ENCODE assay signal across 31 cellular contexts in the genomic region with DNA sequence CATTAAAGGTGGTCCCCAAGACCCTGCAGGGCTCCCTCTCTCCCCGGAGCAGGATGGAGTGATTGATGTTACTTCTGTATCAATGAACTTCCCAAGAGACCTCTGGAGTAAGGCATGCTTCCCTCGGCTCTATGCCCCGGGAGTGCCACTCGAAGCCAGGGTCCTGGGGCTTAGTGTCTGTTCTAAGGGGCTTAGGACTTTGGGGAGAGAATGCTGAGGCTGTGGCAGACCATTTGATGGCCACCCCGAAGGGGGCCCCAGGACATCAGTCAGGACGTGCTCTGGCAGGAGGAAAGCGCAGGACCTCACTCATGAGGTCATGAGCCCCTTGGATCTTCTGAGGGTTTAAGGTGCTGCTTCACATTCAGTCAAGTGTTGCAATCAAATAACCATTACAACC. TPM values are rescaled to one million over a fixed set of nuclear protein-coding genes. Genes with fewer than 3 reads are reported as not detected.
"Had no signal": no experiment of that assay in that cellular context is flagged by ENCODE, and none has a peak within 500 bp of the region (broad histone marks: within the 10 kb centered on the region; RNA-seq: fewer than 3 reads in every experiment).

No MANE protein-coding gene starts in this region.

- H3K27ac Mint-ChIP-seq: activated B cell treated with CpG ODN at 0.5 μM for 24 hours; activated CD8-positive, alpha-beta memory T cell treated with anti-CD3 and anti-CD28 coated beads, Interleukin-2, amount 10 ng/mL, durations not matched to agents 7 days and 5 days; activated CD8-positive, alpha-beta T cell treated with anti-CD3 and anti-CD28 coated beads for 36 hours; activated naive CD4-positive, alpha-beta T cell treated with anti-CD3 and anti-CD28 coated beads for 36 hours; activated naive CD4-positive, alpha-beta T cell treated with anti-CD3 and anti-CD28 coated beads, Interleukin-2, amount 50 U/mL, for 24 hours; activated naive CD8-positive, alpha-beta T cell treated with anti-CD3 and anti-CD28 coated beads for 36 hours; activated naive CD8-positive, alpha-beta T cell treated with anti-CD3 and anti-CD28 coated beads, Interleukin-2, amount 50 U/mL, for 24 hours; activated T-helper 1 cell treated with anti-CD3 and anti-CD28 coated beads, Interleukin-12 subunit alpha, Interleukin-12 subunit beta, Interleukin-2, Interleukin-4 antibody, amounts not matched to agents 30 ng/mL and 10 ng/mL and 1 ng/mL, durations not matched to agents 14 hours and 24 hours and 36 hours; activated T-helper 2 cell treated with anti-CD3 and anti-CD28 coated beads, Interferon-gamma antibody, Interleukin-2, Interleukin-4, amounts not matched to agents 10 μg/mL and 5 μg/mL and 100 μg/mL, durations not matched to agents 14 hours and 24 hours and 36 hours; T-helper 17 cell; T-helper 2 cell treated with Interferon-gamma antibody and Interleukin-4, amounts not matched to agents 5 μg/mL and 100 μg/mL, for 36 hours had no signal

- H3K36me3 Mint-ChIP-seq: activated CD8-positive, alpha-beta memory T cell treated with anti-CD3 and anti-CD28 coated beads, Interleukin-2, amount 10 ng/mL, durations not matched to agents 7 days and 5 days; activated naive CD4-positive, alpha-beta T cell treated with anti-CD3 and anti-CD28 coated beads, Interleukin-2, amount 50 U/mL, for 24 hours; activated naive CD8-positive, alpha-beta T cell treated with anti-CD3 and anti-CD28 coated beads for 36 hours had no signal

- H3K4me1 ChIP-seq: adrenal gland, body of pancreas, colonic mucosa had no signal

- H3K9me3 ChIP-seq: adrenal gland, body of pancreas, colonic mucosa had no signal

- H3K36me3 ChIP-seq: adrenal gland, colonic mucosa, WERI-Rb-1 had no signal

- H3K27me3 ChIP-seq: adrenal gland, body of pancreas, colonic mucosa had no signal

- H3K4me3 Mint-ChIP-seq: activated B cell treated with CpG ODN at 0.5 μM for 24 hours; activated CD8-positive, alpha-beta memory T cell treated with anti-CD3 and anti-CD28 coated beads, Interleukin-2, amount 10 ng/mL, durations not matched to agents 7 days and 5 days; activated CD8-positive, alpha-beta T cell treated with anti-CD3 and anti-CD28 coated beads for 36 hours; activated naive CD4-positive, alpha-beta T cell treated with anti-CD3 and anti-CD28 coated beads for 36 hours; activated naive CD4-positive, alpha-beta T cell treated with anti-CD3 and anti-CD28 coated beads, Interleukin-2, amount 50 U/mL, for 24 hours; activated naive CD8-positive, alpha-beta T cell treated with anti-CD3 and anti-CD28 coated beads for 36 hours; activated naive CD8-positive, alpha-beta T cell treated with anti-CD3 and anti-CD28 coated beads, Interleukin-2, amount 50 U/mL, for 24 hours; activated T-helper 1 cell treated with anti-CD3 and anti-CD28 coated beads, Interleukin-12 subunit alpha, Interleukin-12 subunit beta, Interleukin-2, Interleukin-4 antibody, amounts not matched to agents 30 ng/mL and 10 ng/mL and 1 ng/mL, durations not matched to agents 14 hours and 24 hours and 36 hours; T-helper 17 cell; T-helper 2 cell treated with Interferon-gamma antibody and Interleukin-4, amounts not matched to agents 5 μg/mL and 100 μg/mL, for 36 hours had no signal

- H3K9me3 Mint-ChIP-seq: activated B cell treated with CpG ODN at 0.5 μM for 24 hours; activated CD8-positive, alpha-beta T cell treated with anti-CD3 and anti-CD28 coated beads for 36 hours; activated naive CD4-positive, alpha-beta T cell treated with anti-CD3 and anti-CD28 coated beads for 36 hours; activated naive CD4-positive, alpha-beta T cell treated with anti-CD3 and anti-CD28 coated beads, Interleukin-2, amount 50 U/mL, for 24 hours; activated naive CD8-positive, alpha-beta T cell treated with anti-CD3 and anti-CD28 coated beads for 36 hours; activated naive CD8-positive, alpha-beta T cell treated with anti-CD3 and anti-CD28 coated beads, Interleukin-2, amount 50 U/mL, for 24 hours; activated T-helper 1 cell treated with anti-CD3 and anti-CD28 coated beads, Interleukin-12 subunit alpha, Interleukin-12 subunit beta, Interleukin-2, Interleukin-4 antibody, amounts not matched to agents 30 ng/mL and 10 ng/mL and 1 ng/mL, durations not matched to agents 14 hours and 24 hours and 36 hours; activated T-helper 2 cell treated with anti-CD3 and anti-CD28 coated beads, Interferon-gamma antibody, Interleukin-2, Interleukin-4, amounts not matched to agents 10 μg/mL and 5 μg/mL and 100 μg/mL, durations not matched to agents 14 hours and 24 hours and 36 hours; T-helper 2 cell treated with Interferon-gamma antibody and Interleukin-4, amounts not matched to agents 5 μg/mL and 100 μg/mL, for 36 hours had no signal

- H3K4me3 ChIP-seq: adrenal gland, body of pancreas, colonic mucosa had no signal

- DNase-seq: activated B cell treated with CpG ODN at 0.5 μM for 24 hours; activated CD4-positive, alpha-beta T cell treated with anti-CD3 and anti-CD28 coated beads for 48 hours; activated CD4-positive, alpha-beta T cell treated with anti-CD3 and anti-CD28 coated beads, Interleukin-2, amount 50 U/mL, for 1 hour; activated CD4-positive, alpha-beta T cell treated with anti-CD3 and anti-CD28 coated beads, Interleukin-2, amount 50 U/mL, for 48 hours; activated CD8-positive, alpha-beta memory T cell treated with anti-CD3 and anti-CD28 coated beads, Interleukin-2, amount 10 ng/mL, durations not matched to agents 7 days and 5 days; activated CD8-positive, alpha-beta memory T cell treated with anti-CD3 and anti-CD28 coated beads, Interleukin-2, amount 50 U/mL, for 4 hours; activated CD8-positive, alpha-beta T cell treated with anti-CD3 and anti-CD28 coated beads for 36 hours; activated effector memory CD4-positive, alpha-beta T cell treated with anti-CD3 and anti-CD28 coated beads, Interleukin-2, amount 50 U/mL, for 16 hours; activated naive CD4-positive, alpha-beta T cell treated with anti-CD3 and anti-CD28 coated beads for 36 hours; activated naive CD8-positive, alpha-beta T cell treated with anti-CD3 and anti-CD28 coated beads for 36 hours; activated naive CD8-positive, alpha-beta T cell treated with anti-CD3 and anti-CD28 coated beads, Interleukin-2, amount 50 U/mL, for 24 hours; activated T-cell treated with anti-CD3 and anti-CD28 coated beads, Interleukin-2, amount 50 U/mL, for 1 hour; activated T-cell treated with anti-CD3 and anti-CD28 coated beads, Interleukin-2, amount 50 U/mL, for 48 hours; adrenal gland; amygdala; body of pancreas; caudate nucleus; colonic mucosa; effector CD8-positive, alpha-beta T cell; foreskin fibroblast; head of caudate nucleus; T-helper 1 cell; T-helper 17 cell; T1000; WERI-Rb-1 had no signal

- H3K27ac ChIP-seq: adrenal gland, body of pancreas, colonic mucosa, epithelial cell of prostate, WERI-Rb-1 had no signal

- H3K4me1 Mint-ChIP-seq: activated B cell treated with CpG ODN at 0.5 μM for 24 hours; activated CD8-positive, alpha-beta memory T cell treated with anti-CD3 and anti-CD28 coated beads, Interleukin-2, amount 10 ng/mL, durations not matched to agents 7 days and 5 days; activated naive CD4-positive, alpha-beta T cell treated with anti-CD3 and anti-CD28 coated beads, Interleukin-2, amount 50 U/mL, for 24 hours; activated naive CD8-positive, alpha-beta T cell treated with anti-CD3 and anti-CD28 coated beads for 36 hours; activated naive CD8-positive, alpha-beta T cell treated with anti-CD3 and anti-CD28 coated beads, Interleukin-2, amount 50 U/mL, for 24 hours; T-helper 17 cell had no signal

- ATAC-seq: activated CD4-positive, CD25-positive, alpha-beta regulatory T cell treated with anti-CD3 and anti-CD28 coated beads, Interleukin-2, amount 50 U/mL, for 24 hours; activated CD8-positive, alpha-beta memory T cell treated with anti-CD3 and anti-CD28 coated beads, Interleukin-2, amount 10 ng/mL, durations not matched to agents 7 days and 5 days; activated CD8-positive, alpha-beta T cell treated with anti-CD3 and anti-CD28 coated beads for 36 hours; activated naive CD8-positive, alpha-beta T cell treated with anti-CD3 and anti-CD28 coated beads, Interleukin-2, amount 50 U/mL, for 24 hours; body of pancreas; T-helper 17 cell had no signal

RNA-seq across cellular contexts. Expression of gene KIAA1614, which starts 7.5 kb away (rescaled TPM):
- total RNA-seq: activated naive CD4-positive, alpha-beta T cell treated with anti-CD3 and anti-CD28 coated beads for 36 hours had no signal
